In genomic region chr5:171188016-171188415, GRCh38 we compare ENCODE assay signal across 27 cellular contexts.
"Had no signal": no experiment of that assay in that cellular context is flagged by ENCODE, and none has a peak within 500 bp of the region (broad histone marks: within the 10 kb centered on the region; RNA-seq: fewer than 3 reads in every experiment).

No MANE protein-coding gene starts in this region.

- H3K27me3 ChIP-seq: ascending aorta, breast epithelium, cardiac muscle cell, colonic mucosa, esophagus squamous epithelium, gastroesophageal sphincter had no signal

- DNase-seq: activated CD4-positive, alpha-beta memory T cell treated with anti-CD3 and anti-CD28 coated beads for 36 hours; activated CD4-positive, alpha-beta T cell treated with anti-CD3 and anti-CD28 coated beads for 36 hours; activated CD4-positive, alpha-beta T cell treated with anti-CD3 and anti-CD28 coated beads, Interleukin-2, amount 10 ng/mL, durations not matched to agents 24 days and 14 days; activated CD4-positive, CD25-positive, alpha-beta regulatory T cell; activated CD4-positive, CD25-positive, alpha-beta regulatory T cell treated with anti-CD3 and anti-CD28 coated beads, Interleukin-2, amount 50 U/mL, for 72 hours; activated CD8-positive, alpha-beta memory T cell treated with anti-CD3 and anti-CD28 coated beads, Interleukin-2, amount 10 ng/mL, durations not matched to agents 7 days and 5 days; activated CD8-positive, alpha-beta memory T cell treated with anti-CD3 and anti-CD28 coated beads, Interleukin-2, amount 50 U/mL, for 4 hours; activated CD8-positive, alpha-beta T cell treated with anti-CD3 and anti-CD28 coated beads, Interleukin-2, amount 10 ng/mL, durations not matched to agents 7 days and 5 days; activated effector memory CD4-positive, alpha-beta T cell treated with anti-CD3 and anti-CD28 coated beads, Interleukin-2, amount 50 U/mL, for 16 hours; activated naive CD4-positive, alpha-beta T cell; activated naive CD4-positive, alpha-beta T cell treated with anti-CD3 and anti-CD28 coated beads, Interleukin-2, amount 10 ng/mL, durations not matched to agents 7 days and 5 days; activated naive CD8-positive, alpha-beta T cell treated with anti-CD3 and anti-CD28 coated beads, Interleukin-2, amount 10 ng/mL, durations not matched to agents 7 days and 5 days; activated T-cell treated with anti-CD3 and anti-CD28 coated beads, Interleukin-2, amount 50 U/mL, for 1 hour; activated T-cell treated with anti-CD3 and anti-CD28 coated beads, Interleukin-2, amount 50 U/mL, for 48 hours; central memory CD4-positive, alpha-beta T cell; cerebellar nuclear complex; colonic mucosa; effector CD8-positive, alpha-beta T cell; esophagus squamous epithelium; foreskin melanocyte; hippocampal formation; T1000 had no signal

- H3K4me3 ChIP-seq: ascending aorta, breast epithelium, cardiac muscle cell, colonic mucosa, esophagus squamous epithelium, gastroesophageal sphincter had no signal

- H3K9me3 ChIP-seq: ascending aorta, breast epithelium, colonic mucosa, esophagus squamous epithelium, gastroesophageal sphincter had no signal

- H3K4me1 ChIP-seq: ascending aorta, breast epithelium, colonic mucosa, esophagus squamous epithelium, gastroesophageal sphincter had no signal

- H3K27ac ChIP-seq: ascending aorta, breast epithelium, cardiac muscle cell, colonic mucosa, epithelial cell of prostate, esophagus squamous epithelium, gastroesophageal sphincter had no signal

- H3K36me3 ChIP-seq: ascending aorta, breast epithelium, cardiac muscle cell, colonic mucosa, esophagus squamous epithelium had no signal
